ENCODE assay signal across 2 cellular contexts in genomic region chr18:37395138-37395537, GRCh38.
TF ChIP-seq lines count a peak whose summit lies in the region.

No MANE protein-coding gene starts in this region.

TF ChIP-seq in IMR-90, 13 proteins besides CTCF, POLR2A, EP300 and RAD21:
- TF ChIP-seq ELK1 (IDR thresholded peaks at IDR 0.05; ENCODE audit: borderline replicate concordance, low read depth, low read length) (no peak), FOS (IDR thresholded peaks at IDR 0.05; ENCODE audit: low read depth, low read length) (no peak), BHLHE40 (IDR thresholded peaks at IDR 0.05; ENCODE audit: low read depth, low read length) (no peak), MAFK (IDR thresholded peaks at IDR 0.05; ENCODE audit: low read depth, low read length) (no peak), RFX5 (IDR thresholded peaks at IDR 0.05; ENCODE audit: low read depth, low read length) (no peak), SMC3 (IDR thresholded peaks at IDR 0.05; ENCODE audit: low read depth, low read length) (no peak), RCOR1 (IDR thresholded peaks at IDR 0.05; ENCODE audit: insufficient replicate concordance, low read length) (no peak), USF2 (IDR thresholded peaks at IDR 0.05; ENCODE audit: low read depth, low read length) (no peak), CHD1 (IDR thresholded peaks at IDR 0.05; ENCODE audit: low read depth, low read length) (no peak), MAZ (IDR thresholded peaks at IDR 0.05; ENCODE audit: borderline replicate concordance, low read depth, low read length) (no peak), CEBPB (IDR thresholded peaks at IDR 0.05; ENCODE audit: low read depth, low read length) (no peak), NFE2L2 (IDR thresholded peaks at IDR 0.05; ENCODE audit: low read depth, low read length) (no peak), MXI1 (IDR thresholded peaks at IDR 0.05; ENCODE audit: borderline replicate concordance, low read depth, low read length) (no peak)

TF ChIP-seq in H1, 55 proteins besides CTCF, POLR2A, EP300 and RAD21:
- TF ChIP-seq CHD2 (IDR thresholded peaks at IDR 0.05; ENCODE audit: low read length) = no peak
